In genomic region chr13:32142956-32143375, GRCh38 we compare ENCODE assay signal across 1 cellular context.
TF ChIP-seq lines count a peak whose summit lies in the region.

No MANE protein-coding gene starts in this region.

TF ChIP-seq in HepG2, 621 proteins besides CTCF, POLR2A, EP300 and RAD21 (continued from another document and continues in another):
- peak; percentile 85 for TF ChIP-seq ZEB1 (IDR thresholded peaks at IDR 0.05; ENCODE audit: insufficient replicate concordance, low read depth)
- peak; percentile 90 for TF ChIP-seq HOXA3 (CRISPR knock-in tag; IDR thresholded peaks at IDR 0.05)
- TF ChIP-seq ZNF556 (CRISPR knock-in tag; IDR thresholded peaks at IDR 0.05; ENCODE audit: borderline replicate concordance): peak; percentile 47; the same call in 1 of the 2 replicates
- peak; percentile 40; the same call in 1 of the 2 replicates for TF ChIP-seq GZF1 (CRISPR knock-in tag; IDR thresholded peaks at IDR 0.05)
- TF ChIP-seq FOXA3 (CRISPR knock-in tag; IDR thresholded peaks at IDR 0.05): peak; percentile 89
- TF ChIP-seq ZNF431 (CRISPR knock-in tag; IDR thresholded peaks at IDR 0.05; ENCODE audit: borderline replicate concordance, low read depth): peak; percentile 76; the same call in 1 of the 2 replicates
- no peak for TF ChIP-seq ZNF235 (CRISPR knock-in tag; IDR thresholded peaks at IDR 0.05; ENCODE audit: borderline replicate concordance)
- TF ChIP-seq ZFY (CRISPR knock-in tag; IDR thresholded peaks at IDR 0.05): peak; percentile 51
- no peak for TF ChIP-seq ZNF253 (CRISPR knock-in tag; IDR thresholded peaks at IDR 0.05; ENCODE audit: borderline replicate concordance)
- no peak for TF ChIP-seq ZNF780A (CRISPR knock-in tag; IDR thresholded peaks at IDR 0.05)
- TF ChIP-seq ZNF12 (CRISPR knock-in tag; IDR thresholded peaks at IDR 0.05): 0 out of 2 replicates have a peak, but pooled peaks have one; percentile 51
- TF ChIP-seq SALL2 (CRISPR knock-in tag; IDR thresholded peaks at IDR 0.05): peak; percentile 82
- TF ChIP-seq ZNF280D (CRISPR knock-in tag; IDR thresholded peaks at IDR 0.05): peak; percentile 69; the same call in 1 of the 2 replicates
- TF ChIP-seq NR2C2 (CRISPR knock-in tag; IDR thresholded peaks at IDR 0.05; ENCODE audit: borderline replicate concordance): peak; percentile 57; the same call in 1 of the 2 replicates
- TF ChIP-seq THRA (CRISPR knock-in tag; IDR thresholded peaks at IDR 0.05; ENCODE audit: borderline replicate concordance): peak; percentile 89; the same call in 1 of the 2 replicates
- TF ChIP-seq ZNF501 (CRISPR knock-in tag; IDR thresholded peaks at IDR 0.05): no peak
- TF ChIP-seq ZBTB21 (CRISPR knock-in tag; IDR thresholded peaks at IDR 0.05): 0 out of 2 replicates have a peak, but pooled peaks have one; percentile 57
- 0 out of 2 replicates have a peak, but pooled peaks have one; percentile 43 for TF ChIP-seq DRAP1 (CRISPR knock-in tag; IDR thresholded peaks at IDR 0.05)
- TF ChIP-seq BHLHE40 (IDR thresholded peaks at IDR 0.05; ENCODE audit: low read length): peak; percentile 73
- TF ChIP-seq PATZ1 (CRISPR knock-in tag; IDR thresholded peaks at IDR 0.05): peak; percentile 77
- no peak for TF ChIP-seq DBP (CRISPR knock-in tag; IDR thresholded peaks at IDR 0.05; ENCODE audit: not compliant biosample characterization)
- TF ChIP-seq ETS1 (CRISPR knock-in tag; IDR thresholded peaks at IDR 0.05): no peak
- no peak for TF ChIP-seq CREB1 (IDR thresholded peaks at IDR 0.05)
- peak; percentile 71 for TF ChIP-seq CREB1 (CRISPR knock-in tag; IDR thresholded peaks at IDR 0.05)
- no peak for TF ChIP-seq ZNF891 (CRISPR knock-in tag; IDR thresholded peaks at IDR 0.05)
- peak; percentile 76 for TF ChIP-seq KLF11 (CRISPR knock-in tag; IDR thresholded peaks at IDR 0.05)
- TF ChIP-seq TFDP2 (CRISPR knock-in tag; IDR thresholded peaks at IDR 0.05): peak; percentile 42; the same call in 1 of the 2 replicates
- no peak for TF ChIP-seq FOXO4 (CRISPR knock-in tag; conservative IDR thresholded peaks at IDR 0.05)
- TF ChIP-seq MLLT10 (CRISPR knock-in tag; IDR thresholded peaks at IDR 0.05): no peak
- peak; percentile 72; the same call in 1 of the 2 replicates for TF ChIP-seq STAT6 (CRISPR knock-in tag; IDR thresholded peaks at IDR 0.05; ENCODE audit: borderline replicate concordance)
- TF ChIP-seq SIX4 (CRISPR knock-in tag; IDR thresholded peaks at IDR 0.05): peak; percentile 86
- TF ChIP-seq ZNF276 (CRISPR knock-in tag; IDR thresholded peaks at IDR 0.05; ENCODE audit: low read depth): no peak
- TF ChIP-seq ZNF609 (CRISPR knock-in tag; IDR thresholded peaks at IDR 0.05; ENCODE audit: borderline replicate concordance): peak; percentile 89
- peak; percentile 88; the same call in 1 of the 2 replicates for TF ChIP-seq TEAD2 (CRISPR knock-in tag; IDR thresholded peaks at IDR 0.05)
- no peak for TF ChIP-seq ZNF775 (CRISPR knock-in tag; IDR thresholded peaks at IDR 0.05; ENCODE audit: borderline replicate concordance)
- TF ChIP-seq SCMH1 (CRISPR knock-in tag; IDR thresholded peaks at IDR 0.05; ENCODE audit: borderline replicate concordance): no peak
